1 cellular context compared by ENCODE assay signal in genomic region chr20:5135363-5136012, GRCh38.
TF ChIP-seq lines count a peak whose summit lies in the region.

No MANE protein-coding gene starts in this region.

TF ChIP-seq in WTC11, 78 proteins besides CTCF, POLR2A, EP300 and RAD21 (continued from another document):
- TF ChIP-seq ZNF425 (CRISPR knock-in tag; conservative IDR thresholded peaks at IDR 0.05), result no peak
- TF ChIP-seq ZMAT4 (CRISPR knock-in tag; IDR thresholded peaks at IDR 0.05), result no peak
- no peak for TF ChIP-seq NR2C2 (CRISPR knock-in tag; IDR thresholded peaks at IDR 0.05)
- no peak for TF ChIP-seq GABPB1 (CRISPR knock-in tag; IDR thresholded peaks at IDR 0.05)
- no peak for TF ChIP-seq NR1H2 (CRISPR knock-in tag; IDR thresholded peaks at IDR 0.05)
- no peak for TF ChIP-seq ATF6 (CRISPR knock-in tag; IDR thresholded peaks at IDR 0.05)
